Comparison of ENCODE assay signal across 16 cellular contexts in genomic region chr3:62923092-62923491, GRCh38. TPM values are rescaled to one million over a fixed set of nuclear protein-coding genes. Genes with fewer than 3 reads are reported as not detected.
DNase-seq lines count a peak whose midpoint lies in the region; ATAC-seq and TF ChIP-seq lines count a peak whose summit lies in the region.
"Had no signal": no experiment of that assay in that cellular context is flagged by ENCODE, and none has a peak within 500 bp of the region (broad histone marks: within the 10 kb centered on the region; RNA-seq: fewer than 3 reads in every experiment).

No MANE protein-coding gene starts in this region.

- peaks cover 3% of the 10 kb centered on the region for H3F3A ChIP-seq in smooth muscle cell (ENCODE audit: low read depth)

- DNase-seq in HuH-7 (ENCODE audit: low spot score) (peak; percentile 16), left colon (peak; percentile 19 to 47), smooth muscle cell (lab: John Stamatoyannopoulos, UW; ENCODE audit: unreplicated experiment) (no peak), NCI-H2227 (lab: John Stamatoyannopoulos, UW; ENCODE audit: unreplicated experiment) (no peak), NCI-H510A treated with DMSO at 0.1 percent for 48 hours (lab: John Stamatoyannopoulos, UW) (no peak)
- DNase-seq: ACHN, GOT3, NCI-H1417, NCI-H187, NCI-H446 had no signal

- H3K9me3 ChIP-seq in duodenal mucosa (ENCODE audit: control insufficient read depth in 1 of 2, low read length in 2 of 2), result no peaks in the 10 kb centered on the region
- no peaks in the 10 kb centered on the region for H3K9me3 ChIP-seq in smooth muscle cell (replicated peaks; ENCODE audit: low read depth)
- H3K9me3 ChIP-seq: SJSA1 had no signal

- no peak for TF ChIP-seq CTCF in smooth muscle cell (IDR thresholded peaks at IDR 0.05; ENCODE audit: borderline replicate concordance, insufficient read depth, poor library complexity, severe bottlenecking)

- no peaks in the 10 kb centered on the region for H3K79me2 ChIP-seq in smooth muscle cell (ENCODE audit: low read depth)

- H3K4me1 ChIP-seq in duodenal mucosa (ENCODE audit: control insufficient read depth in 1 of 2, insufficient read depth in 2 of 2, low read length in 2 of 2), result peaks cover 22 to 40% of the 10 kb centered on the region in 2 donors
- H3K4me1 ChIP-seq in smooth muscle cell (ENCODE audit: low read depth), result no peaks in the 10 kb centered on the region
- H3K4me1 ChIP-seq: SJSA1 had no signal

- no peak overlapping the region for H2AFZ ChIP-seq in smooth muscle cell (ENCODE audit: low read depth)

- no peak overlapping the region for H3K9ac ChIP-seq in duodenal mucosa (ENCODE audit: low read depth in 1 of 2, low read length in 2 of 2)
- no peak overlapping the region for H3K9ac ChIP-seq in smooth muscle cell (ENCODE audit: low read depth)

- H3K4me2 ChIP-seq in smooth muscle cell, result peak overlapping the region; percentile 35

- H3K36me3 ChIP-seq in duodenal mucosa (ENCODE audit: control insufficient read depth in 1 of 2, insufficient read depth in 2 of 2, low read length in 2 of 2) (no peaks in the 10 kb centered on the region), smooth muscle cell (ENCODE audit: low read depth) (no peaks in the 10 kb centered on the region)
- H3K36me3 ChIP-seq: SJSA1 had no signal

- H3K27ac ChIP-seq in duodenal mucosa (ENCODE audit: low read depth, low read length) (no peak overlapping the region), smooth muscle cell (ENCODE audit: low read depth) (peak overlapping the region; percentile 35)
- H3K27ac ChIP-seq: SJSA1 had no signal

- H4K20me1 ChIP-seq in smooth muscle cell (ENCODE audit: low read depth), result no peaks in the 10 kb centered on the region

- ATAC-seq in left colon, result peak; percentile 94
- ATAC-seq in GM21619 (IDR thresholded peaks at IDR 0.05; ENCODE audit: unreplicated experiment), result no peak
- ATAC-seq: K562, Panc1 had no signal

- intact Hi-C loops in left colon (cut with DNase I, micrococcal nuclease), result no loop called here

- H3K27me3 ChIP-seq in duodenal mucosa (ENCODE audit: control insufficient read depth in 1 of 2, insufficient read depth in 2 of 2, low read length in 2 of 2) (no peaks in the 10 kb centered on the region), smooth muscle cell (ENCODE audit: low read depth) (no peaks in the 10 kb centered on the region)
- H3K27me3 ChIP-seq: SJSA1 had no signal

- 17% methylated on average over 2 of the region's 2 CpGs for WGBS in smooth muscle cell (ENCODE audit: low lambda C conversion rate)

- H3K4me3 ChIP-seq in duodenal mucosa (ENCODE audit: low read depth in 1 of 2, low read length in 2 of 2) (peak overlapping the region; percentile 9 to 13), smooth muscle cell (no peak overlapping the region)
- H3K4me3 ChIP-seq: K562, SJSA1 had no signal

RNA-seq across cellular contexts. Expression of gene CADPS, which starts 47.9 kb away (rescaled TPM):
- total RNA-seq in left colon (1 to 10 TPM; 3.7 to 4.4 TPM), smooth muscle cell (11.2 and 38.4 TPM in 2 replicates)
- polyA plus RNA-seq in smooth muscle cell, result 4.4 and 5.1 TPM in 2 replicates
- total RNA-seq: K562, SJSA1 had no signal
- polyA plus RNA-seq: CD14-positive monocyte, K562 had no signal

Comparison
In these comparisons a context has a peak if more than half of its experiments do, and no peak if none do; other contexts are left out.
1. DNase-seq: peak in HuH-7 (single experiment) and left colon (2 of 2); none in smooth muscle cell (single experiment), NCI-H2227 (single experiment) and NCI-H510A treated with DMSO at 0.1 percent for 48 hours (single experiment).